In genomic region chr16:55331648-55332185, GRCh38 we compare ENCODE assay signal across 24 cellular contexts. TPM values are rescaled to one million over a fixed set of nuclear protein-coding genes. Genes with fewer than 3 reads are reported as not detected.
A peak's percentile ranks its signal among the peaks of the same experiment; 100 is the strongest.
DNase-seq lines count a peak whose midpoint lies in the region; ATAC-seq and TF ChIP-seq lines count a peak whose summit lies in the region.
"Had no signal": no experiment of that assay in that cellular context is flagged by ENCODE, and none has a peak within 500 bp of the region (broad histone marks: within the 10 kb centered on the region; RNA-seq: fewer than 3 reads in every experiment).

No MANE protein-coding gene starts in this region.

- ATAC-seq in GM21717 (IDR thresholded peaks at IDR 0.05; ENCODE audit: unreplicated experiment) (no peak), left lung (no peak), sciatic nerve (no peak)
- ATAC-seq: natural killer cell; stimulated activated effector memory CD8-positive, alpha-beta T cell treated with anti-CD3 and anti-CD28 coated beads, Interleukin-12 subunit alpha, Interleukin-12 subunit beta, amount 100 ng/mL, for 72 hours had no signal

- no peak for TF ChIP-seq POLR2A in esophagus muscularis mucosa (IDR thresholded peaks at IDR 0.05; ENCODE audit: low read depth)

- H3K27ac ChIP-seq in BLaER1 (peak overlapping the region; percentile 52; the same call in 1 of the 2 replicates), HUES64 (ENCODE audit: low read depth, low read length) (no peak overlapping the region), esophagus muscularis mucosa (replicated peaks in 1 of 4) (no peak overlapping the region), left lung (no peak overlapping the region)
- H3K27ac ChIP-seq: adrenal gland had no signal

- TF ChIP-seq CTCF in esophagus muscularis mucosa (IDR thresholded peaks at IDR 0.05), result no peak
- TF ChIP-seq CTCF in neural crest cell (conservative IDR thresholded peaks at IDR 0.05), result no peak
- TF ChIP-seq CTCF in left lung (IDR thresholded peaks at IDR 0.05), result no peak

- H3K4me3 Mint-ChIP-seq in neural crest cell, result peak overlapping the region; percentile 82
- H3K4me3 Mint-ChIP-seq: CD4-positive, alpha-beta T cell; natural killer cell; stimulated activated effector memory CD8-positive, alpha-beta T cell treated with anti-CD3 and anti-CD28 coated beads, Interleukin-12 subunit alpha, Interleukin-12 subunit beta, amount 100 ng/mL, for 72 hours had no signal

- peak overlapping the region; percentile 64 for H3K4me2 ChIP-seq in BLaER1

- no peak overlapping the region; the same call in 1 of the 2 replicates for H3K9ac ChIP-seq in BLaER1
- H3K9ac ChIP-seq in HUES64 (ENCODE audit: low read depth, low read length), result 0 out of 2 replicates have a peak overlapping the region, but pooled peaks have one; percentile 25

- WGBS in HUES64, result 9% methylated on average over 28 of the region's 28 CpGs
- WGBS in esophagus muscularis mucosa, result 12% methylated on average over 18 of the region's 28 CpGs

- no peak for TF ChIP-seq EP300 in esophagus muscularis mucosa (IDR thresholded peaks at IDR 0.05)

- DNase-seq in esophagus muscularis mucosa (ENCODE audit: extremely low spot score) (peak; percentile 86), neural crest cell (ENCODE audit: low read depth, low spot score) (no peak), NCI-H446 (lab: John Stamatoyannopoulos, UW) (no peak), left lung (no peak), sciatic nerve (ENCODE audit: low spot score) (no peak)
- DNase-seq: ACHN; activated CD8-positive, alpha-beta memory T cell treated with anti-CD3 and anti-CD28 coated beads, Interleukin-2, amount 50 U/mL, for 48 hours; activated effector memory CD4-positive, alpha-beta T cell treated with anti-CD3 and anti-CD28 coated beads, Interleukin-2, amount 50 U/mL, for 16 hours; adrenal gland; CD4-positive, alpha-beta T cell; cerebellar nuclear complex; DMS53; effector CD8-positive, alpha-beta T cell; natural killer cell; NCI-H1417; NCI-H2107; NCI-H524 treated with DMSO at 0.1 percent for 48 hours; SHP77 had no signal

- H3K36me3 ChIP-seq in BLaER1, result no peaks in the 10 kb centered on the region
- no peaks in the 10 kb centered on the region for H3K36me3 ChIP-seq in HUES64 (ENCODE audit: insufficient read depth, low read length)
- no peaks in the 10 kb centered on the region for H3K36me3 ChIP-seq in esophagus muscularis mucosa
- no peaks in the 10 kb centered on the region for H3K36me3 ChIP-seq in left lung
- H3K36me3 ChIP-seq: adrenal gland had no signal

- H3K27me3 Mint-ChIP-seq in neural crest cell (ENCODE audit: low read depth), result peaks cover 95% of the 10 kb centered on the region

- H3K27ac Mint-ChIP-seq in neural crest cell (ENCODE audit: unreplicated experiment), result no peak overlapping the region
- H3K27ac Mint-ChIP-seq: CD4-positive, alpha-beta T cell; natural killer cell; stimulated activated effector memory CD8-positive, alpha-beta T cell treated with anti-CD3 and anti-CD28 coated beads, Interleukin-12 subunit alpha, Interleukin-12 subunit beta, amount 100 ng/mL, for 72 hours had no signal

- H3K36me3 Mint-ChIP-seq in neural crest cell (ENCODE audit: low read depth), result peaks cover 3% of the 10 kb centered on the region
- H3K36me3 Mint-ChIP-seq: natural killer cell; stimulated activated effector memory CD8-positive, alpha-beta T cell treated with anti-CD3 and anti-CD28 coated beads, Interleukin-12 subunit alpha, Interleukin-12 subunit beta, amount 100 ng/mL, for 72 hours had no signal

- H3K4me1 Mint-ChIP-seq in neural crest cell, result peaks cover 14% of the 10 kb centered on the region

- H3K9me3 ChIP-seq in BLaER1, result peaks cover 29% of the 10 kb centered on the region
- no peaks in the 10 kb centered on the region for H3K9me3 ChIP-seq in HUES64 (ENCODE audit: insufficient read depth, low read depth, low read length)
- H3K9me3 ChIP-seq in esophagus muscularis mucosa, result no peaks in the 10 kb centered on the region
- no peaks in the 10 kb centered on the region for H3K9me3 ChIP-seq in left lung
- H3K9me3 ChIP-seq: adrenal gland had no signal

- no peaks in the 10 kb centered on the region for H3K9me3 Mint-ChIP-seq in neural crest cell
- H3K9me3 Mint-ChIP-seq: CD4-positive, alpha-beta T cell; natural killer cell; stimulated activated effector memory CD8-positive, alpha-beta T cell treated with anti-CD3 and anti-CD28 coated beads, Interleukin-12 subunit alpha, Interleukin-12 subunit beta, amount 100 ng/mL, for 72 hours had no signal

- H3K4me1 ChIP-seq in BLaER1 (peaks cover 55% of the 10 kb centered on the region), HUES64 (ENCODE audit: insufficient read depth, low read length) (peaks cover 12% of the 10 kb centered on the region), esophagus muscularis mucosa (peaks cover 2 to 20% (median 16%) of the 10 kb centered on the region in 4 donors), left lung (peaks cover 0 to 16% of the 10 kb centered on the region in 2 donors)
- H3K4me1 ChIP-seq: adrenal gland had no signal

- intact Hi-C loops in esophagus muscularis mucosa (cut with DNase I) (no loop called here), left lung (cut with DNase I) (no loop called here), sciatic nerve (cut with DNase I) (no loop called here)

- H3K27me3 ChIP-seq in BLaER1, result no peaks in the 10 kb centered on the region
- peaks cover 100% of the 10 kb centered on the region for H3K27me3 ChIP-seq in HUES64 (ENCODE audit: insufficient read depth, low read length)
- H3K27me3 ChIP-seq in esophagus muscularis mucosa, result peaks cover 0 to 83% (median 22%) of the 10 kb centered on the region in 4 donors
- H3K27me3 ChIP-seq in left lung, result peaks cover 40 to 71% of the 10 kb centered on the region in 2 donors

- H4K20me1 ChIP-seq in BLaER1, result no peaks in the 10 kb centered on the region

- H3K4me3 ChIP-seq in BLaER1 (peak overlapping the region; percentile 37; the same call in 1 of the 2 replicates), HUES64 (ENCODE audit: low read length) (peak overlapping the region; percentile 58), esophagus muscularis mucosa (peak overlapping the region in 2 of 4 donors; percentile 7 to 11), left lung (no peak overlapping the region)
- H3K4me3 ChIP-seq: adrenal gland had no signal

RNA-seq across cellular contexts. Expression of gene IRX6, which starts 7.7 kb away (rescaled TPM):
- not detected for polyA plus RNA-seq in HUES64 (2013, experiment 1 of 2)
- polyA plus RNA-seq in HUES64 (2013, experiment 2 of 2), result not detected
- total RNA-seq in esophagus muscularis mucosa (1 to 10 TPM in 1 of 4 donors, under 1 TPM in 2, not detected in 1; 0.11 to 1.6 (median 0.17) TPM), neural crest cell (0.09 and 0.14 TPM in 2 replicates), left lung (1 to 10 TPM; 2.6 to 4.6 TPM), sciatic nerve (0.36 TPM)
- total RNA-seq: CD4-positive, alpha-beta T cell; HT-29; natural killer cell had no signal
- polyA plus RNA-seq: keratinocyte had no signal

Comparison
In these comparisons a context has a peak if more than half of its experiments do, and no peak if none do; other contexts are left out.
1. H3K4me3 ChIP-seq: peak in BLaER1 (single experiment) and HUES64 (single experiment); none in left lung (0 of 2).